21 cellular contexts compared by ENCODE assay signal in the genomic region with DNA sequence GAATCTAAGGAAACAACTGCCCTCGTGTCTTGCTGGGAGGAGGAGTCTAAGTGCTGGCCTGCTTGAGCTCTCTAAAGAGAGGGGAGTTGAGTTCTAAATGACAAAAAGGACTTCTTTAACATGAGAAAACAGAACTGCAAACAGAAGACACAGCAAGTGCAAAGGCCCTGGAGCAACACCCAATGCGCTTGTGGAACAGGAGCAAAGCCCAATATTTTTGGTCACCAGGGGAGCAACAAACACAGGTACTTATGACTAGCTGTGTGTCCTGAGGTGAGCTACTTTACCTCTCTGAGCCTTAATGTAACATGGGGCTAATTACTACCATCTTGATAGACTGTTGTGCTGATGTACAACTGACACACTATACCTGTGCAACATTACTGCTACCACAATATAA.
DNase-seq lines count a peak whose midpoint lies in the region; ATAC-seq, FAIRE-seq and TF ChIP-seq lines count a peak whose summit lies in the region.
"Had no signal": no experiment of that assay in that cellular context is flagged by ENCODE, and none has a peak within 500 bp of the region (broad histone marks: within the 10 kb centered on the region; RNA-seq: fewer than 3 reads in every experiment).

No MANE protein-coding gene starts in this region.

- no peak overlapping the region for H4K8ac ChIP-seq in mesendoderm (ENCODE audit: low read depth, low read length)

- H3K4me1 Mint-ChIP-seq in WTC11, result peaks cover 89% of the 10 kb centered on the region
- H3K4me1 Mint-ChIP-seq: B cell had no signal

- WGBS in HepG2 (ENCODE audit: low lambda C conversion rate), result 100% methylated on average over 2 of the region's 2 CpGs
- 80% methylated on average over 2 of the region's 2 CpGs for WGBS in right lobe of liver (ENCODE audit: insufficient coverage, low coverage, low lambda C conversion rate, missing lambda C conversion rate)
- WGBS in mesendoderm (ENCODE audit: extremely low coverage, insufficient coverage, low lambda C conversion rate), result no CpG with 5 or more reads among the region's 2 CpGs
- 92 to 93% methylated on average over 2 of the region's 2 CpGs for WGBS in tibial nerve, 2 donors

- H3K36me3 Mint-ChIP-seq in WTC11, result no peaks in the 10 kb centered on the region
- H3K36me3 Mint-ChIP-seq: CD8-positive, alpha-beta T cell had no signal

- H3K9me3 ChIP-seq in HepG2 (ENCODE audit: low read length), result no peaks in the 10 kb centered on the region
- H3K9me3 ChIP-seq in right lobe of liver, result no peaks in the 10 kb centered on the region
- H3K9me3 ChIP-seq in tibial nerve, result no peaks in the 10 kb centered on the region
- H3K9me3 ChIP-seq: A549; BLaER1 treated with 17β-estradiol and CSF1 and Interleukin-3, amounts not matched to agents 10 nM and 100 nM; HAP-1 had no signal

- no peaks in the 10 kb centered on the region for H3K79me2 ChIP-seq in HepG2 (ENCODE audit: insufficient read depth, low read length)
- H3K79me2 ChIP-seq in mesendoderm (ENCODE audit: control insufficient read depth, insufficient read depth, low read length), result no peaks in the 10 kb centered on the region

- TF ChIP-seq RAD21 in HepG2 (CRISPR knock-in tag; IDR thresholded peaks at IDR 0.05), result no peak

- no peak overlapping the region for H3K23ac ChIP-seq in mesendoderm (ENCODE audit: low read length)

- intact Hi-C loops in HepG2 (cut with micrococcal nuclease; ENCODE audit: unreplicated experiment) (no loop called here), right lobe of liver (cut with DNase I) (no loop called here)

- no peaks in the 10 kb centered on the region for H3K9me3 Mint-ChIP-seq in WTC11
- H3K9me3 Mint-ChIP-seq: CD8-positive, alpha-beta T cell had no signal

- no peak overlapping the region for H2BK120ac ChIP-seq in mesendoderm (ENCODE audit: low read depth, low read length)

- H2AFZ ChIP-seq in HepG2 (ENCODE audit: low read length), result no peak overlapping the region
- H2AFZ ChIP-seq: GM23248 had no signal

- no peak overlapping the region for H2AK5ac ChIP-seq in mesendoderm (ENCODE audit: low read length)

- H3K36me3 ChIP-seq in HepG2 (replicated peaks in 1 of 2; ENCODE audit: control insufficient read depth in 1 of 2, insufficient read depth in 2 of 2, low read length in 2 of 2) (no peaks in the 10 kb centered on the region), right lobe of liver (no peaks in the 10 kb centered on the region), mesendoderm (ENCODE audit: control insufficient read depth, insufficient read depth, low read length) (no peaks in the 10 kb centered on the region), tibial nerve (no peaks in the 10 kb centered on the region)
- H3K36me3 ChIP-seq: HAP-1 had no signal

- H3K4me3 Mint-ChIP-seq in WTC11, result no peak overlapping the region
- H3K4me3 Mint-ChIP-seq: B cell; CD8-positive, alpha-beta T cell had no signal

- H3K4ac ChIP-seq in mesendoderm (ENCODE audit: low read depth, low read length), result no peak overlapping the region

- H3K4me1 ChIP-seq in HepG2 (ENCODE audit: insufficient read depth, low read length), result peaks cover 52% of the 10 kb centered on the region
- H3K4me1 ChIP-seq in right lobe of liver, result peaks cover 0 to 14% (median 5%) of the 10 kb centered on the region in 4 donors
- peaks cover 22% of the 10 kb centered on the region for H3K4me1 ChIP-seq in mesendoderm (ENCODE audit: control insufficient read depth, low read depth, low read length)
- H3K4me1 ChIP-seq in tibial nerve, result peaks cover 0 to 30% (median 13%) of the 10 kb centered on the region in 4 donors

- H3K79me1 ChIP-seq in mesendoderm (ENCODE audit: low read length), result no peaks in the 10 kb centered on the region

- ATAC-seq in HepG2, result no peak
- no peak for ATAC-seq in right lobe of liver
- peak; percentile 26 for ATAC-seq in WTC11
- ATAC-seq: A549; CD8-positive, alpha-beta T cell; GM12878 had no signal

- no peak overlapping the region for H3K9ac ChIP-seq in HepG2 (ENCODE audit: insufficient read depth, low read depth, low read length)
- H3K9ac ChIP-seq in mesendoderm (ENCODE audit: low read length), result no peak overlapping the region
- H3K9ac ChIP-seq: BLaER1 treated with 17β-estradiol and CSF1 and Interleukin-3, amounts not matched to agents 10 nM and 100 nM; GM23248 had no signal

- no peak overlapping the region for H2BK15ac ChIP-seq in mesendoderm (replicated peaks; ENCODE audit: low read depth)

- DNase-seq in HepG2 (ENCODE audit: low spot score) (no peak), right lobe of liver (no peak), WTC11 (ENCODE audit: low spot score) (no peak), mesendoderm (no peak), tibial nerve (ENCODE audit: low spot score in 2 of 2) (no peak), Ammon's horn (ENCODE audit: low spot score) (no peak), epidermal melanocyte (ENCODE audit: insufficient read length, low spot score) (no peak)
- DNase-seq in stimulated activated CD4-positive, alpha-beta T cell treated with anti-CD3 and anti-CD28 coated beads, Interleukin-2, amount 100 ng/mL, for 24 hours, result no peak
- DNase-seq: Calu3; CD8-positive, alpha-beta T cell; GM23248; IMR-90; KBM-7 had no signal

- H3K4me2 ChIP-seq in HepG2 (ENCODE audit: low read depth, low read length), result no peak overlapping the region
- H3K4me2 ChIP-seq in mesendoderm (ENCODE audit: low read length), result no peak overlapping the region
- H3K4me2 ChIP-seq: A549 had no signal

- H4K20me1 ChIP-seq in HepG2 (ENCODE audit: insufficient read depth, low read length), result no peaks in the 10 kb centered on the region
- H4K20me1 ChIP-seq: BLaER1 treated with 17β-estradiol and CSF1 and Interleukin-3, amounts not matched to agents 10 nM and 100 nM had no signal

- H3K18ac ChIP-seq in mesendoderm (ENCODE audit: low read length), result peak overlapping the region; percentile 75

- no peak overlapping the region for H2BK5ac ChIP-seq in mesendoderm (ENCODE audit: low read length)

- H4K5ac ChIP-seq in mesendoderm (ENCODE audit: low read length), result no peak overlapping the region

- peaks cover 28% of the 10 kb centered on the region for H3K27me3 Mint-ChIP-seq in WTC11 (ENCODE audit: low read depth)
- H3K27me3 Mint-ChIP-seq: B cell had no signal

- H3K27me3 ChIP-seq in HepG2 (ENCODE audit: control insufficient read depth in 1 of 2, insufficient read depth in 2 of 2, low read length in 2 of 2) (no peaks in the 10 kb centered on the region), right lobe of liver (no peaks in the 10 kb centered on the region), mesendoderm (ENCODE audit: insufficient read depth, low read length, poor library complexity) (no peaks in the 10 kb centered on the region), tibial nerve (no peaks in the 10 kb centered on the region)
- H3K27me3 ChIP-seq: BLaER1 treated with 17β-estradiol and CSF1 and Interleukin-3, amounts not matched to agents 10 nM and 100 nM had no signal

- in situ Hi-C loops in HepG2 (cut with HindIII; ENCODE audit: extremely low pct_ligation_motif_present, low pct_unique_long_range_greater_than_20kb), result no loop called here

- H3K27ac ChIP-seq in HepG2 (ENCODE audit: extremely low read length, insufficient read depth, low read length) (no peak overlapping the region), right lobe of liver (no peak overlapping the region), mesendoderm (ENCODE audit: low read depth, low read length) (no peak overlapping the region), tibial nerve (no peak overlapping the region)
- H3K27ac ChIP-seq: 22Rv1; A549; BLaER1 treated with 17β-estradiol and CSF1 and Interleukin-3, amounts not matched to agents 10 nM and 100 nM; GM23248; HL-60 had no signal

- no TSS peak for BruUV-seq in HepG2 (replicated peaks; lab: Mats Ljungman, UMichigan)

- POLR2A ChIA-PET in HepG2 (lab: Yijun Ruan, JAX), result no interaction called here
- POLR2A ChIA-PET in WTC11 (lab: Charles Lee), result no interaction called here

- no peak for TF ChIP-seq CTCF in HepG2 (CRISPR knock-in tag; IDR thresholded peaks at IDR 0.05)
- TF ChIP-seq CTCF in right lobe of liver (IDR thresholded peaks at IDR 0.05), result no peak
- no peak for TF ChIP-seq CTCF in WTC11 (IDR thresholded peaks at IDR 0.05)
- TF ChIP-seq CTCF in tibial nerve (IDR thresholded peaks at IDR 0.05), result no peak

- FAIRE-seq in HepG2 (lab: Jason Lieb, UNC), result no peak
- FAIRE-seq: A549, GM12878, GM19239 had no signal

- H3K56ac ChIP-seq in mesendoderm (ENCODE audit: low read length), result no peak overlapping the region

- no peak overlapping the region for H3K4me3 ChIP-seq in HepG2 (replicated peaks in 1 of 3; ENCODE audit: insufficient read depth in 1 of 3, low read depth in 2 of 3, low read length in 3 of 3)
- no peak overlapping the region for H3K4me3 ChIP-seq in right lobe of liver
- no peak overlapping the region for H3K4me3 ChIP-seq in mesendoderm (ENCODE audit: low read length)
- no peak overlapping the region for H3K4me3 ChIP-seq in tibial nerve
- H3K4me3 ChIP-seq: A549; BLaER1 treated with 17β-estradiol and CSF1 and Interleukin-3, amounts not matched to agents 10 nM and 100 nM; GM12878; GM23248; HAP-1 had no signal

- TF ChIP-seq EP300 in HepG2 (IDR thresholded peaks at IDR 0.05; ENCODE audit: low read depth in 2 of 2, low read length in 2 of 2), result no peak
- no peak for TF ChIP-seq EP300 in HepG2 (CRISPR knock-in tag; IDR thresholded peaks at IDR 0.05; ENCODE audit: borderline replicate concordance)
- TF ChIP-seq EP300 in tibial nerve (IDR thresholded peaks at IDR 0.05), result no peak

- no peak overlapping the region for H3K27ac Mint-ChIP-seq in WTC11
- H3K27ac Mint-ChIP-seq: B cell; CD8-positive, alpha-beta T cell had no signal

- TF ChIP-seq POLR2A in HepG2 (IDR thresholded peaks at IDR 0.05; ENCODE audit: insufficient read depth in 1 of 2, low read depth in 2 of 2, low read length in 2 of 2) (no peak), right lobe of liver (IDR thresholded peaks at IDR 0.05) (no peak), tibial nerve (IDR thresholded peaks at IDR 0.05) (no peak)

- CTCF ChIA-PET in HepG2 (lab: Yijun Ruan, JAX; ENCODE audit: low intra/inter-chr PET ratio, low total read pairs), result no interaction called here
- CTCF ChIA-PET in WTC11 (lab: Charles Lee), result no interaction called here

TF ChIP-seq in HepG2, 621 proteins besides CTCF, POLR2A, EP300 and RAD21 (continues in another document):
- TF ChIP-seq MBNL3 (CRISPR knock-in tag; conservative IDR thresholded peaks at IDR 0.05) (no peak), ZNF768 (CRISPR knock-in tag; IDR thresholded peaks at IDR 0.05) (peak; percentile 68; the same call in 1 of the 2 replicates), ZMYM3 (CRISPR knock-in tag; IDR thresholded peaks at IDR 0.05) (peak; percentile 65)

TF ChIP-seq in WTC11, 78 proteins besides CTCF, POLR2A, EP300 and RAD21:
- TF ChIP-seq IRF2 (CRISPR knock-in tag; IDR thresholded peaks at IDR 0.05; ENCODE audit: borderline replicate concordance, low read depth), result no peak
- no peak for TF ChIP-seq EMX1 (CRISPR knock-in tag; IDR thresholded peaks at IDR 0.05)
- no peak for TF ChIP-seq TEAD1 (CRISPR knock-in tag; IDR thresholded peaks at IDR 0.05)
- no peak for TF ChIP-seq GABPB1 (CRISPR knock-in tag; IDR thresholded peaks at IDR 0.05)
- no peak for TF ChIP-seq HMGA2 (CRISPR knock-in tag; IDR thresholded peaks at IDR 0.05)
- peak; percentile 87 for TF ChIP-seq GTF2I (CRISPR knock-in tag; conservative IDR thresholded peaks at IDR 0.05)
- TF ChIP-seq MXD4 (CRISPR knock-in tag; IDR thresholded peaks at IDR 0.05; ENCODE audit: borderline replicate concordance), result no peak
- TF ChIP-seq RORB (CRISPR knock-in tag; IDR thresholded peaks at IDR 0.05), result no peak
